ENCODE assay signal across 8 cellular contexts in genomic region chr10:84424731-84425165, GRCh38.
DNase-seq lines count a peak whose midpoint lies in the region; ATAC-seq and TF ChIP-seq lines count a peak whose summit lies in the region.

No MANE protein-coding gene starts in this region.

- peak overlapping the region; percentile 27 to 33 (median 33) for H3K4me3 ChIP-seq in mammary epithelial cell (replicated peaks in 1 of 3; ENCODE audit: insufficient read depth in 1 of 3, low read depth in 2 of 3, low read length in 3 of 3)
- H3K4me3 ChIP-seq in gastrocnemius medialis, result peak overlapping the region; percentile 49 to 60 (median 56)

- no peak for TF ChIP-seq CTCF in mammary epithelial cell (conservative IDR thresholded peaks at IDR 0.05 in 1 of 2, IDR thresholded peaks at IDR 0.05 in 1 of 2; ENCODE audit: extremely low read depth in 1 of 2, insufficient read depth in 1 of 2, low read depth in 1 of 2, low read length in 2 of 2)
- TF ChIP-seq CTCF in gastrocnemius medialis (IDR thresholded peaks at IDR 0.05 in 4 of 5, conservative IDR thresholded peaks at IDR 0.05 in 1 of 5), result no peak

- H2AFZ ChIP-seq in mammary epithelial cell (ENCODE audit: low read depth, low read length), result peak overlapping the region; percentile 80

- H3K79me2 ChIP-seq in mammary epithelial cell (ENCODE audit: insufficient read depth, low read length), result peaks cover 38% of the 10 kb centered on the region

- whole genome bisulfite sequencing in mammary epithelial cell (ENCODE audit: low coverage, missing lambda C conversion rate), result 0% methylated on average over 3 of the region's 3 CpGs

- ATAC-seq in gastrocnemius medialis, result peak; percentile 100

- peak overlapping the region; percentile 76 for H3K9ac ChIP-seq in mammary epithelial cell (ENCODE audit: insufficient read depth, low read length)

- in situ Hi-C loops in mammary epithelial cell (cut with MboI; ENCODE audit: low sequenced_read_pairs in 2 of 2) (no loop called here), gastrocnemius medialis (cut with MboI; ENCODE audit: low sequenced_read_pairs in 4 of 4) (no loop called here)

- no TSS peak for BruUV-seq in mammary epithelial cell (replicated peaks; lab: Mats Ljungman, UMichigan)

- CTCF ChIA-PET in mammary epithelial cell (lab: Charles Lee; ENCODE audit: low non-redundant PET), result interaction anchor here (0.5 to 0.6 kb wide), 2 partner anchors 109 to 699 kb away, joined by 3 to 4 read pairs; no protein-coding TSS in a partner anchor

- H3K4me2 ChIP-seq in mammary epithelial cell (ENCODE audit: insufficient read depth, low read depth, low read length), result peak overlapping the region; percentile 73

- H3K27ac ChIP-seq in mammary epithelial cell (ENCODE audit: insufficient read depth, low read depth, low read length) (peak overlapping the region; percentile 80), gastrocnemius medialis (peak overlapping the region; percentile 88 to 93 (median 92))

- dilution Hi-C loops in mammary epithelial cell (cut with HindIII; ENCODE audit: low sequenced_read_pairs), result loop anchor here (5.0 kb wide), 1 partner anchor 68 kb away; no protein-coding TSS in a partner anchor

- H3K9me3 ChIP-seq in mammary epithelial cell (replicated peaks; ENCODE audit: insufficient read depth, low read length), result no peaks in the 10 kb centered on the region
- H3K9me3 ChIP-seq in gastrocnemius medialis, result no peaks in the 10 kb centered on the region

- H3K27me3 ChIP-seq in mammary epithelial cell (ENCODE audit: insufficient read depth, low read length), result no peaks in the 10 kb centered on the region
- H3K27me3 ChIP-seq in gastrocnemius medialis, result no peaks in the 10 kb centered on the region

- H3K36me3 ChIP-seq in mammary epithelial cell (ENCODE audit: insufficient read depth, low read length), result no peaks in the 10 kb centered on the region
- no peaks in the 10 kb centered on the region for H3K36me3 ChIP-seq in gastrocnemius medialis

- peak; percentile 20 for DNase-seq in stimulated activated CD4-positive, alpha-beta T cell treated with anti-CD3 and anti-CD28 coated beads, Interleukin-15, amount 100 ng/mL, for 24 hours
- DNase-seq in stimulated activated CD4-positive, alpha-beta T cell treated with anti-CD3 and anti-CD28 coated beads, Interleukin-4, amount 100 ng/mL, for 4 hours, result no peak
- DNase-seq in NCI-H226, result peak; percentile 90
- DNase-seq in mammary epithelial cell, result peak; percentile 95
- peak; percentile 98 for DNase-seq in iris pigment epithelial cell (ENCODE audit: low read depth)
- DNase-seq in gastrocnemius medialis, result peak; percentile 93 to 96
- DNase-seq in NCI-H2171 (lab: John Stamatoyannopoulos, UW), result no peak
- DNase-seq in DMS 273 (lab: John Stamatoyannopoulos, UW; ENCODE audit: unreplicated experiment), result no peak

- no peaks in the 10 kb centered on the region for H4K20me1 ChIP-seq in mammary epithelial cell (ENCODE audit: insufficient read depth, low read length)

- TF ChIP-seq POLR2A in gastrocnemius medialis (IDR thresholded peaks at IDR 0.05), result peak; percentile 65 to 82

- intact Hi-C loops in mammary epithelial cell (cut with micrococcal nuclease) (no loop called here), gastrocnemius medialis (cut with DNase I; ENCODE audit: low total_unique reads) (loop anchor here (2.0 to 10.0 kb wide), 3 partner anchors 47 to 290 kb away; partner anchors contain the start of genes CCSER2 and GHITM)

- H3K4me1 ChIP-seq in mammary epithelial cell (ENCODE audit: insufficient read depth, low read length), result peaks cover 21% of the 10 kb centered on the region
- peaks cover 32 to 44% of the 10 kb centered on the region in 2 donors for H3K4me1 ChIP-seq in gastrocnemius medialis

Comparison
In these comparisons a context has a peak if more than half of its experiments do, and no peak if none do; other contexts are left out.
1. DNase-seq: peak in stimulated activated CD4-positive, alpha-beta T cell treated with anti-CD3 and anti-CD28 coated beads, Interleukin-15, amount 100 ng/mL, for 24 hours (single experiment), NCI-H226 (single experiment), mammary epithelial cell (single experiment), iris pigment epithelial cell (single experiment) and gastrocnemius medialis (2 of 2); none in stimulated activated CD4-positive, alpha-beta T cell treated with anti-CD3 and anti-CD28 coated beads, Interleukin-4, amount 100 ng/mL, for 4 hours (0 of 2), NCI-H2171 (single experiment) and DMS 273 (single experiment).